Comparison of ENCODE assay signal across 25 cellular contexts in the genomic region with DNA sequence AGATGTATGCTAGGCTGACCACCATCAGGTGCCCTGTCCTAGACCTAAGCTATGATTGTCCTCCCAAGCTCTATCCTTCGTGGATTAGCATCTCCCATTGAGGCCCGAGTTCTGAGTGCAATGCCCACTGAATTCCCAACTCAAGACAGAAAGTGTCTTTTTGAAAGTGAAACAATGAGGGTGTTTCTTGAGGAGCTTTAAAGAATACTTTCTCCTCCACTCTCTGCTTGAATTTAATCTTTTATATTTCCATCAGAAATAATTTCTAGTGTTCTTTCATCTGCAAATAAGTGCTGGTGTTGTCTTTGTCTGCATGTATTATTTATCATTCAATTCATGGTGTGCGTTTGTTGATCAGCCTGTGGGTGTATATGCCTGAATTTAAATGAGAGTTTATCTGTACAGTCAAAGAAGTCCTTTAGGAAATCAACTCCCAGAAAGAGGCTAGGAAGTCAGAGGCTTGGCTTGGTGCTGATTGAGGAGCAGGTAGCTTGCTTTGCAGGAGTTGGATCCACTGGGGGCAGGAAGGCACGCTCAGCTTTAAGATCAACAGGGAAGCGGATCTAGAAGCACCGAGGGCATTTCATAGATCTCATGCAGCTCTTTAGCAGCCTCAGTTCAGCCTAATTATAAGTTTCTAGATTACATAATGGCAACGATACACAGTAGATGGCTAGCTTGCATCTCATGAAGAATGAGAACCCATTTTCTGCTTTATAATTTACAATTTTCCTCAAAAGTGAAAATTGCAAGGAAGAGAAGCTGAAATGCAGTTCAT. TPM values are rescaled to one million over a fixed set of nuclear protein-coding genes. Genes with fewer than 3 reads are reported as not detected.
DNase-seq lines count a peak whose midpoint lies in the region; ATAC-seq and TF ChIP-seq lines count a peak whose summit lies in the region.
"Had no signal": no experiment of that assay in that cellular context is flagged by ENCODE, and none has a peak within 500 bp of the region (broad histone marks: within the 10 kb centered on the region; RNA-seq: fewer than 3 reads in every experiment).

No MANE protein-coding gene starts in this region.

- H3K4me1 Mint-ChIP-seq in activated T-cell treated with anti-CD3 and anti-CD28 coated beads, Interleukin-2, amount 50 U/mL, for 24 hours (ENCODE audit: low read depth), result peaks cover 81% of the 10 kb centered on the region
- H3K4me1 Mint-ChIP-seq: CD14-positive monocyte had no signal

- H3K4me3 ChIP-seq in PC-3 (ENCODE audit: low read length) (no peak overlapping the region), liver (ENCODE audit: low read depth in 1 of 3, low read length in 3 of 3) (peak overlapping the region in 1 of 3 donors; percentile 14), tibial artery (no peak overlapping the region)
- H3K4me3 ChIP-seq: cardiac muscle cell, dorsolateral prefrontal cortex, left lung, pancreas, PC-9, skin epidermis had no signal

- TF ChIP-seq RAD21 in liver (IDR thresholded peaks at IDR 0.05), result no peak

- peaks cover 49% of the 10 kb centered on the region for H3K4me1 ChIP-seq in PC-3 (ENCODE audit: insufficient read depth, low read length)
- H3K4me1 ChIP-seq in liver (ENCODE audit: control insufficient read depth in 4 of 4, insufficient read depth in 4 of 4, low read length in 3 of 4), result peaks cover 1 to 24% (median 17%) of the 10 kb centered on the region in 4 donors
- peaks cover 0 to 68% (median 33%) of the 10 kb centered on the region in 4 donors for H3K4me1 ChIP-seq in tibial artery
- H3K4me1 ChIP-seq: left lung had no signal

- 60% methylated on average over 7 of the region's 7 CpGs for WGBS in liver

- no peaks in the 10 kb centered on the region for H3K9me2 ChIP-seq in PC-3 (replicated peaks; ENCODE audit: low read length)

- no peaks in the 10 kb centered on the region for H3K79me2 ChIP-seq in PC-3 (ENCODE audit: low read length)

- no peaks in the 10 kb centered on the region for H3K9me3 Mint-ChIP-seq in activated T-cell treated with anti-CD3 and anti-CD28 coated beads, Interleukin-2, amount 50 U/mL, for 24 hours
- H3K9me3 Mint-ChIP-seq: CD14-positive monocyte, HFFc6 had no signal

- H3K36me3 ChIP-seq in PC-3 (ENCODE audit: low read depth, low read length) (no peaks in the 10 kb centered on the region), liver (ENCODE audit: control insufficient read depth in 4 of 4, insufficient read depth in 3 of 4, low read depth in 1 of 4, low read length in 3 of 4) (no peaks in the 10 kb centered on the region), tibial artery (no peaks in the 10 kb centered on the region)
- H3K36me3 ChIP-seq: cardiac muscle cell, left lung, pancreas had no signal

- BruUV-seq in PC-3 (replicated peaks; lab: Mats Ljungman, UMichigan), result no TSS peak

- H3K27me3 ChIP-seq in PC-3 (ENCODE audit: low read length), result no peaks in the 10 kb centered on the region
- no peaks in the 10 kb centered on the region for H3K27me3 ChIP-seq in liver (ENCODE audit: control insufficient read depth in 4 of 4, insufficient read depth in 4 of 4, low read length in 3 of 4)
- no peaks in the 10 kb centered on the region for H3K27me3 ChIP-seq in tibial artery
- H3K27me3 ChIP-seq: cardiac muscle cell, dorsolateral prefrontal cortex, left lung, pancreas had no signal

- no peaks in the 10 kb centered on the region for H4K20me1 ChIP-seq in PC-3 (ENCODE audit: low read length)

- H3K4me2 ChIP-seq in PC-3 (ENCODE audit: low read length), result no peak overlapping the region
- H3K4me2 ChIP-seq: KMS-11, PC-9 had no signal

- H3K9me3 ChIP-seq in PC-3 (ENCODE audit: low read length) (no peaks in the 10 kb centered on the region), liver (ENCODE audit: control insufficient read depth in 4 of 4, low read length in 3 of 4) (no peaks in the 10 kb centered on the region), tibial artery (no peaks in the 10 kb centered on the region)
- H3K9me3 ChIP-seq: left lung, pancreas had no signal

- POLR2A ChIA-PET in PC-3 (lab: Charles Lee; ENCODE audit: unreplicated experiment), result no interaction called here

- no peaks in the 10 kb centered on the region for H3K27me3 Mint-ChIP-seq in activated T-cell treated with anti-CD3 and anti-CD28 coated beads, Interleukin-2, amount 50 U/mL, for 24 hours

- peak overlapping the region; percentile 96 for H3K27ac Mint-ChIP-seq in activated T-cell treated with anti-CD3 and anti-CD28 coated beads, Interleukin-2, amount 50 U/mL, for 24 hours
- H3K27ac Mint-ChIP-seq: CD14-positive monocyte had no signal

- TF ChIP-seq CTCF in PC-3 (conservative IDR thresholded peaks at IDR 0.05; ENCODE audit: low read depth, low read length) (no peak), liver (IDR thresholded peaks at IDR 0.05; ENCODE audit: low read depth, low read length, missing input control) (no peak), tibial artery (IDR thresholded peaks at IDR 0.05) (no peak)

- H3K9ac ChIP-seq in PC-3 (ENCODE audit: low read length), result peak overlapping the region; percentile 62
- H3K9ac ChIP-seq in liver (ENCODE audit: low read depth in 1 of 2, low read length in 2 of 2), result no peak overlapping the region
- H3K9ac ChIP-seq: KMS-11 had no signal

- intact Hi-C loops in PC-3 (cut with micrococcal nuclease) (no loop called here), tibial artery (cut with DNase I; ENCODE audit: low total_unique reads) (no loop called here)

- H3K4me3 Mint-ChIP-seq in activated T-cell treated with anti-CD3 and anti-CD28 coated beads, Interleukin-2, amount 50 U/mL, for 24 hours, result peak overlapping the region; percentile 75
- H3K4me3 Mint-ChIP-seq: CD14-positive monocyte, HFFc6 had no signal

- no peaks in the 10 kb centered on the region for H3F3A ChIP-seq in PC-3 (ENCODE audit: low read length, unreplicated experiment)

- no peak overlapping the region for H2AFZ ChIP-seq in PC-3 (ENCODE audit: low read length)
- H2AFZ ChIP-seq: PC-9 had no signal

- CTCF ChIA-PET in PC-3 (lab: Charles Lee), result no interaction called here

- no peak for DNase-seq in activated T-cell treated with anti-CD3 and anti-CD28 coated beads, Interleukin-2, amount 50 U/mL, for 24 hours
- no peak for DNase-seq in activated T-cell treated with anti-CD3 and anti-CD28 coated beads, Interleukin-2, amount 50 U/mL, for 48 hours
- no peak for DNase-seq in PC-3
- no peak for DNase-seq in tibial artery
- no peak for DNase-seq in NCI-H128 (lab: John Stamatoyannopoulos, UW; ENCODE audit: unreplicated experiment)
- no peak for DNase-seq in NCI-H187 treated with DMSO at 0.1 percent for 48 hours (lab: John Stamatoyannopoulos, UW)
- DNase-seq: ACHN; activated CD8-positive, alpha-beta memory T cell treated with anti-CD3 and anti-CD28 coated beads, Interleukin-2, amount 50 U/mL, for 4 hours; dorsolateral prefrontal cortex; erythroblast; HFFc6; left lung; NCI-H1092; NCI-H748 treated with DMSO at 0.1 percent for 48 hours; PC-9; T-helper 9 cell had no signal

- H3K36me3 Mint-ChIP-seq in activated T-cell treated with anti-CD3 and anti-CD28 coated beads, Interleukin-2, amount 50 U/mL, for 24 hours (ENCODE audit: low read depth), result no peaks in the 10 kb centered on the region
- H3K36me3 Mint-ChIP-seq: CD14-positive monocyte had no signal

- ATAC-seq in PC-3 (no peak), HG03175 (IDR thresholded peaks at IDR 0.05; ENCODE audit: unreplicated experiment) (no peak)
- ATAC-seq: left lung had no signal

- H3K27ac ChIP-seq in PC-3 (ENCODE audit: low read length) (peak overlapping the region; percentile 90), liver (ENCODE audit: low read depth in 1 of 2, low read length in 2 of 2) (peak overlapping the region; percentile 31 to 32), tibial artery (peak overlapping the region; percentile 55 to 58)
- H3K27ac ChIP-seq: cardiac muscle cell, KMS-11, left lung, pancreas, PC-9 had no signal

TF ChIP-seq in liver, 16 proteins besides CTCF, POLR2A, EP300 and RAD21:
- TF ChIP-seq JUND (IDR thresholded peaks at IDR 0.05), result no peak
- TF ChIP-seq HNF4A (conservative IDR thresholded peaks at IDR 0.05), result no peak
- no peak for TF ChIP-seq HNF4G (IDR thresholded peaks at IDR 0.05)
- TF ChIP-seq, protein P1, sequence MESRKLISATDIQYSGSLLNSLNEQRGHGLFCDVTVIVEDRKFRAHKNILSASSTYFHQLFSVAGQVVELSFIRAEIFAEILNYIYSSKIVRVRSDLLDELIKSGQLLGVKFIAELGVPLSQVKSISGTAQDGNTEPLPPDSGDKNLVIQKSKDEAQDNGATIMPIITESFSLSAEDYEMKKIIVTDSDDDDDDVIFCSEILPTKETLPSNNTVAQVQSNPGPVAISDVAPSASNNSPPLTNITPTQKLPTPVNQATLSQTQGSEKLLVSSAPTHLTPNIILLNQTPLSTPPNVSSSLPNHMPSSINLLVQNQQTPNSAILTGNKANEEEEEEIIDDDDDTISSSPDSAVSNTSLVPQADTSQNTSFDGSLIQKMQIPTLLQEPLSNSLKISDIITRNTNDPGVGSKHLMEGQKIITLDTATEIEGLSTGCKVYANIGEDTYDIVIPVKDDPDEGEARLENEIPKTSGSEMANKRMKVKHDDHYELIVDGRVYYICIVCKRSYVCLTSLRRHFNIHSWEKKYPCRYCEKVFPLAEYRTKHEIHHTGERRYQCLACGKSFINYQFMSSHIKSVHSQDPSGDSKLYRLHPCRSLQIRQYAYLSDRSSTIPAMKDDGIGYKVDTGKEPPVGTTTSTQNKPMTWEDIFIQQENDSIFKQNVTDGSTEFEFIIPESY (IDR thresholded peaks at IDR 0.05), result no peak
- no peak for TF ChIP-seq SP1 (IDR thresholded peaks at IDR 0.05)
- TF ChIP-seq YY1 (IDR thresholded peaks at IDR 0.05), result no peak
- no peak for TF ChIP-seq GABPA (IDR thresholded peaks at IDR 0.05 in 1 of 2, conservative IDR thresholded peaks at IDR 0.05 in 1 of 2)
- TF ChIP-seq, protein P2, sequence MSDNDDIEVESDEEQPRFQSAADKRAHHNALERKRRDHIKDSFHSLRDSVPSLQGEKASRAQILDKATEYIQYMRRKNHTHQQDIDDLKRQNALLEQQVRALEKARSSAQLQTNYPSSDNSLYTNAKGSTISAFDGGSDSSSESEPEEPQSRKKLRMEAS (IDR thresholded peaks at IDR 0.05), result no peak
- TF ChIP-seq RXRA (IDR thresholded peaks at IDR 0.05), result no peak
- TF ChIP-seq EGR1 (IDR thresholded peaks at IDR 0.05; ENCODE audit: low read depth in 2 of 2), result no peak

RNA-seq across cellular contexts. Expression of a gene that starts 36.0 kb away (rescaled TPM):
- total RNA-seq in PC-3 (2014; rRNA removed) (not detected in 2 replicates), liver (not detected)
- under 1 TPM in 1 of 2 donors, not detected in 1; 0.54 TPM for polyA plus RNA-seq in liver
- total RNA-seq: cardiac muscle cell, dorsolateral prefrontal cortex, glomerular endothelial cell, HFFc6, left lung, pancreas, PC-9, SK-MEL-5 had no signal
- polyA plus RNA-seq: CD14-positive monocyte, pancreas had no signal

Comparison
In these comparisons a context has a peak if more than half of its experiments do, and no peak if none do; other contexts are left out.
1. H3K27ac ChIP-seq: peak in every context shown above with its lines; median percentile 90 in PC-3; 56 in tibial artery; 32 in liver.